9 cellular contexts compared by ENCODE assay signal in the genomic region with DNA sequence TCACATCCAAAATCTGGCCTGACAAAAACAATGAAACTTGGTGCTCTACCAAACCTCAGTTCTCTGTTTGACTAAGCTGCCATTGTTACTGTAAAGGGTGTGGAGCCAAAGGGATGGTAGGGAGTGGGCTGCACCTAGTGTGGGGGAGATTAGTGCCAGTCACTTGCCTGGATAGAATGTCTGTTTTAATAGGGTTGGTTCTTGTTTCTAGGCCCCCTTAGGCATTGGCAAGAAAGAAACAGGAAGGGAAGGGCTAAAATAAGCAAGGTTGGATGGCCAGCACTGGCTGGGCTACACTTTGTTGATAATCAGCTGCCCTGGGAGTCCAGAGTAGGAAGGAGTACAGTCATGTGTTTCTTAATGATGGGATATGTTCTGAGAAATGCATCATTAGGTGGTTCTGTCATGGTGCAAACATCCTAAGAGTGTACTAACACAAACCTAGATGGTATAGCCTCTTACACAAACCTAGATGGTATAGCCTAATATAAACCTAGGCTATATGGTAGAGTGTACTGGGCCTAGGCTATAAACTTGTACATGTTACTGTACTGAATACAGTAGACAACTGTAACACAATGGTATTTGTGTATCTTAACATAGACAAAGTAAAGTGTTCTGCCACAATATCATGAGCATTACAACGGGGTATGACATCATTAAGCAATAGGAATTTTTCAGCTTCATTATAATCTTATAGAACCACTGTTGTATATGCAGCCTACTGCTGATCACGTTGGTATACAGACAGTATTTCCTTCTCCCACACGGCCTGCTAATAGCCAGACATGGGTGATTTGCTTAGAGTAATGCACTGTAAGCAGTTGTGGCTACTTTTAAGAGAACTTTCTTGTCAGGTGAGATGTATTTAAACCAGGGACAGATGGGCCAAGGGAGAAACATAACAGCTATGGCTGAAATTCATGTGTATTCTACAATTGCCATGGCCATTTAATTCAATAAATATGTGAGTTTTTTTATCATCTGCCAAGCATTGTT. TPM values are rescaled to one million over a fixed set of nuclear protein-coding genes. Genes with fewer than 3 reads are reported as not detected.
A peak's percentile ranks its signal among the peaks of the same experiment; 100 is the strongest.
DNase-seq lines count a peak whose midpoint lies in the region; ATAC-seq and TF ChIP-seq lines count a peak whose summit lies in the region.
"Had no signal": no experiment of that assay in that cellular context is flagged by ENCODE, and none has a peak within 500 bp of the region (broad histone marks: within the 10 kb centered on the region; RNA-seq: fewer than 3 reads in every experiment).

No MANE protein-coding gene starts in this region.

- H3K27ac ChIP-seq in upper lobe of right lung: no peak overlapping the region
- H3K27ac ChIP-seq: RWPE1 had no signal

- peaks cover 15% of the 10 kb centered on the region for H3K4me1 Mint-ChIP-seq in activated B cell treated with CpG ODN at 0.5 μM for 24 hours

- peaks cover 41% of the 10 kb centered on the region for H3K36me3 ChIP-seq in upper lobe of right lung

- peaks cover 65% of the 10 kb centered on the region for H3K36me3 Mint-ChIP-seq in activated B cell treated with CpG ODN at 0.5 μM for 24 hours (ENCODE audit: low read depth)

- H3K4me1 ChIP-seq in upper lobe of right lung: no peaks in the 10 kb centered on the region

- H3K9me3 ChIP-seq in upper lobe of right lung: no peaks in the 10 kb centered on the region

- TF ChIP-seq CTCF in activated B cell treated with CpG ODN at 0.5 μM for 24 hours (IDR thresholded peaks at IDR 0.05) (no peak), upper lobe of right lung (IDR thresholded peaks at IDR 0.05) (no peak)

- no peak overlapping the region for H3K4me3 Mint-ChIP-seq in activated B cell treated with CpG ODN at 0.5 μM for 24 hours

- POLR2A ChIA-PET in activated B cell treated with CpG ODN at 0.5 μM for 24 hours (lab: Charles Lee): interaction anchor here (0.7 to 0.8 kb wide), 2 partner anchors 15 to 597 kb away, joined by 3 read pairs; partner anchors contain the start of gene BBIP1

- H3K27me3 Mint-ChIP-seq in activated B cell treated with CpG ODN at 0.5 μM for 24 hours: no peaks in the 10 kb centered on the region

- H3K27ac Mint-ChIP-seq in activated B cell treated with CpG ODN at 0.5 μM for 24 hours: peak overlapping the region; percentile 41

- no peak for DNase-seq in activated B cell treated with CpG ODN at 0.5 μM for 24 hours
- DNase-seq in left colon: no peak
- no peak for DNase-seq in SKM-1 treated with dmso at 0.1 percent for 144 hours (lab: John Stamatoyannopoulos, UW; ENCODE audit: unreplicated experiment)
- no peak for DNase-seq in upper lobe of right lung
- DNase-seq in SHP77 (lab: John Stamatoyannopoulos, UW): no peak
- no peak for DNase-seq in cerebellar nuclear complex (lab: John Stamatoyannopoulos, UW)

- CTCF ChIA-PET in activated B cell treated with CpG ODN at 0.5 μM for 24 hours (lab: Charles Lee): interaction anchor here (1.0 to 2.0 kb wide), 2 partner anchors 100 to 158 kb away, joined by 3 to 6 read pairs; no protein-coding TSS in a partner anchor

- no peaks in the 10 kb centered on the region for H3K9me3 Mint-ChIP-seq in activated B cell treated with CpG ODN at 0.5 μM for 24 hours

- intact Hi-C loops in activated B cell treated with CpG ODN at 0.5 μM for 24 hours (cut with micrococcal nuclease) (no loop called here), left colon (cut with DNase I, micrococcal nuclease) (no loop called here), upper lobe of right lung (cut with DNase I) (no loop called here)

- H3K4me3 ChIP-seq in upper lobe of right lung: no peak overlapping the region

- ATAC-seq in GM18498 (IDR thresholded peaks at IDR 0.05; ENCODE audit: unreplicated experiment) (peak; percentile 66), GM21717 (IDR thresholded peaks at IDR 0.05; ENCODE audit: unreplicated experiment) (peak; percentile 76), activated B cell treated with CpG ODN at 0.5 μM for 24 hours (ENCODE audit: low read depth) (no peak), left colon (peak; percentile 25), upper lobe of right lung (no peak)

- no peaks in the 10 kb centered on the region for H3K27me3 ChIP-seq in upper lobe of right lung

RNA-seq across cellular contexts. Expression of gene BBIP1, which starts 15.4 kb away (rescaled TPM):
- total RNA-seq in activated B cell treated with CpG ODN at 0.5 μM for 24 hours (28.4 and 29.0 TPM in 2 replicates), left colon (10 to 100 TPM; 12.3 to 15.7 TPM), upper lobe of right lung (25.3 TPM)

RNA-seq across cellular contexts. Expression of gene SHOC2, which starts 15.8 kb away (rescaled TPM):
- total RNA-seq in activated B cell treated with CpG ODN at 0.5 μM for 24 hours (92.7 and 106 TPM in 2 replicates), left colon (10 to 100 TPM; 66.8 to 79.2 TPM), upper lobe of right lung (58.4 TPM)

RNA-seq across cellular contexts. Expression of gene PDCD4, which starts 31.9 kb away (rescaled TPM):
- total RNA-seq in activated B cell treated with CpG ODN at 0.5 μM for 24 hours (143 and 145 TPM in 2 replicates), left colon (100 to 1,000 TPM; 487 to 575 TPM), upper lobe of right lung (48.6 TPM)

Comparison
In these comparisons a context has a peak if more than half of its experiments do, and no peak if none do; other contexts are left out.
1. ATAC-seq: peak in GM18498 (single experiment), GM21717 (single experiment) and left colon (single experiment); none in activated B cell treated with CpG ODN at 0.5 μM for 24 hours (single experiment) and upper lobe of right lung (single experiment).